ENCODE assay signal across 11 cellular contexts in the genomic region with DNA sequence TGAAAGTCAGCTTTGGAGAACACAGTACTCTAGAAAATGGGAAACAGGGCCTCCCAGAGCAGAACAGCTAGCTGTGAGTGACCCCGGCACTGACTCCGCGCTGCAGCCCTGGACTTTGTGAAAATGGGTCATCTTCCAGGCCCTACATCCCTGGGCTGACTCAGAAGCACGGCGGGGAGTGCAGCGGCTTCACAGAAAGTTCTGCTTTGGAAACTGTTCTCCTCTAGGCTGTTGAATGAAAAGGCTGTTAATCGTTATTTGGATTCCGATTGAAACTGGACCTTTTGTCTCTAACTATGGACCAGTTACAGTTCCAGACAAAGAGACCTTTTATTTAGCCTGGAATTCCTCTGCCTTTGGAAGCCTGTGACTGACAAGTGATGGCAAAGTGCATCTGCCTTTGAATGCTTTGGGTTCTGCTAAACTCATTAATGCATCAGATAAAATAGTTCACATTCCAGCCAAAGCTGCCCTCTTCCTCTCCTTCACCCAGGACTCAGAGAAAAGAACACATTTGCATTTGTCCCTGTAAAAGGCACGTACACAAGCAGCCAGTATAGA.
DNase-seq lines count a peak whose midpoint lies in the region; ATAC-seq and TF ChIP-seq lines count a peak whose summit lies in the region.
"Had no signal": no experiment of that assay in that cellular context is flagged by ENCODE, and none has a peak within 500 bp of the region (broad histone marks: within the 10 kb centered on the region; RNA-seq: fewer than 3 reads in every experiment).

No MANE protein-coding gene starts in this region.

- H3K9me3 ChIP-seq in mammary epithelial cell (replicated peaks; ENCODE audit: insufficient read depth, low read length) (no peaks in the 10 kb centered on the region), T-helper 17 cell (ENCODE audit: control insufficient read depth, low read length, poor library complexity, severe bottlenecking) (no peaks in the 10 kb centered on the region)

- peaks cover 1% of the 10 kb centered on the region for H3K27me3 Mint-ChIP-seq in GM23338 (ENCODE audit: insufficient read depth, low read depth, poor library complexity)
- H3K27me3 Mint-ChIP-seq in T-helper 17 cell, result no peaks in the 10 kb centered on the region
- H3K27me3 Mint-ChIP-seq: activated naive CD8-positive, alpha-beta T cell treated with anti-CD3 and anti-CD28 coated beads for 36 hours had no signal

- H3K4me3 Mint-ChIP-seq in GM23338, result peak overlapping the region; percentile 12; the same call in 1 of the 3 replicates
- no peak overlapping the region for H3K4me3 Mint-ChIP-seq in T-helper 17 cell
- H3K4me3 Mint-ChIP-seq: activated naive CD8-positive, alpha-beta T cell treated with anti-CD3 and anti-CD28 coated beads for 36 hours had no signal

- H3K4me1 ChIP-seq in GM23338 (ENCODE audit: insufficient read depth), result peaks cover 29% of the 10 kb centered on the region
- peaks cover 42% of the 10 kb centered on the region for H3K4me1 ChIP-seq in mammary epithelial cell (ENCODE audit: insufficient read depth, low read length)

- H4K20me1 ChIP-seq in GM23338 (replicated peaks; ENCODE audit: insufficient read depth), result no peaks in the 10 kb centered on the region
- H4K20me1 ChIP-seq in mammary epithelial cell (ENCODE audit: insufficient read depth, low read length), result no peaks in the 10 kb centered on the region

- H3K27ac ChIP-seq in GM23338 (ENCODE audit: low read depth), result peak overlapping the region; percentile 78
- peak overlapping the region; percentile 13 for H3K27ac ChIP-seq in mammary epithelial cell (ENCODE audit: insufficient read depth, low read depth, low read length)
- H3K27ac ChIP-seq: VCaP had no signal

- H3F3A ChIP-seq in GM23338 (replicated peaks; ENCODE audit: low read depth), result no peaks in the 10 kb centered on the region; the same call in 1 of the 2 replicates

- no peaks in the 10 kb centered on the region for H3K9me2 ChIP-seq in GM23338 (ENCODE audit: insufficient read depth)

- H2AFZ ChIP-seq in GM23338 (no peak overlapping the region), mammary epithelial cell (ENCODE audit: low read depth, low read length) (peak overlapping the region; percentile 80)

- no peaks in the 10 kb centered on the region for H3K36me3 ChIP-seq in GM23338 (ENCODE audit: insufficient read depth)
- no peaks in the 10 kb centered on the region for H3K36me3 ChIP-seq in mammary epithelial cell (ENCODE audit: insufficient read depth, low read length)

- H3K4me1 Mint-ChIP-seq in GM23338 (peaks cover 50% of the 10 kb centered on the region), T-helper 17 cell (peaks cover 6% of the 10 kb centered on the region)

- CTCF ChIA-PET in mammary epithelial cell (lab: Charles Lee; ENCODE audit: low non-redundant PET), result interaction anchor here (0.7 kb wide), 1 partner anchor 65 kb away, joined by 3 read pairs; no protein-coding TSS in a partner anchor

- intact Hi-C loops in mammary epithelial cell (cut with micrococcal nuclease), result loop anchor here (5.0 kb wide), 1 partner anchor 223 kb away; no protein-coding TSS in a partner anchor

- H3K27ac Mint-ChIP-seq in GM23338 (peak overlapping the region; percentile 63; the same call in 1 of the 2 replicates), T-helper 17 cell (no peak overlapping the region)
- H3K27ac Mint-ChIP-seq: activated naive CD8-positive, alpha-beta T cell treated with anti-CD3 and anti-CD28 coated beads for 36 hours had no signal

- dilution Hi-C loops in mammary epithelial cell (cut with HindIII; ENCODE audit: low sequenced_read_pairs), result loop anchor here (5.0 kb wide), 1 partner anchor 38 kb away; no protein-coding TSS in a partner anchor

- ATAC-seq in GM23338, result peak; percentile 80
- ATAC-seq in T-helper 17 cell, result no peak
- no peak for ATAC-seq in HG03139 (IDR thresholded peaks at IDR 0.05; ENCODE audit: unreplicated experiment)

- in situ Hi-C loops in mammary epithelial cell (cut with MboI; ENCODE audit: low sequenced_read_pairs in 2 of 2), result no loop called here

- BruUV-seq in mammary epithelial cell (replicated peaks; lab: Mats Ljungman, UMichigan), result no TSS peak

- H3K4me2 ChIP-seq in GM23338 (no peak overlapping the region), mammary epithelial cell (ENCODE audit: insufficient read depth, low read depth, low read length) (peak overlapping the region; percentile 27)

- peaks cover 4% of the 10 kb centered on the region; the same call in 2 of the 3 replicates for H3K36me3 Mint-ChIP-seq in GM23338 (ENCODE audit: low read depth)
- peaks cover 10% of the 10 kb centered on the region for H3K36me3 Mint-ChIP-seq in T-helper 17 cell (ENCODE audit: low read depth)
- H3K36me3 Mint-ChIP-seq: activated naive CD8-positive, alpha-beta T cell treated with anti-CD3 and anti-CD28 coated beads for 36 hours had no signal

- no peak overlapping the region for H3K4me3 ChIP-seq in GM23338
- H3K4me3 ChIP-seq in mammary epithelial cell (replicated peaks in 1 of 3; ENCODE audit: insufficient read depth in 1 of 3, low read depth in 2 of 3, low read length in 3 of 3), result no peak overlapping the region

- no peak overlapping the region for H3K9ac ChIP-seq in mammary epithelial cell (ENCODE audit: insufficient read depth, low read length)

- DNase-seq in GM23338 (ENCODE audit: low spot score), result peak; percentile 86
- peak; percentile 34 for DNase-seq in mammary epithelial cell
- peak; percentile 75 for DNase-seq in iPS DF 19.7 (ENCODE audit: low read depth, low spot score)
- peak; percentile 33 for DNase-seq in renal cortical epithelial cell (ENCODE audit: low read depth)
- DNase-seq in T-helper 17 cell, result no peak
- DNase-seq in SHP77 (lab: John Stamatoyannopoulos, UW), result no peak
- no peak for DNase-seq in stimulated activated CD4-positive, alpha-beta T cell treated with anti-CD3 and anti-CD28 coated beads, Interleukin-1b, Interleukin-23, amount 100 ng/mL, for 48 hours
- DNase-seq: activated naive CD8-positive, alpha-beta T cell treated with anti-CD3 and anti-CD28 coated beads for 36 hours; NCI-H446 had no signal

- no peaks in the 10 kb centered on the region for H3K79me2 ChIP-seq in GM23338 (replicated peaks; ENCODE audit: insufficient read depth)
- H3K79me2 ChIP-seq in mammary epithelial cell (ENCODE audit: insufficient read depth, low read length), result no peaks in the 10 kb centered on the region

- no peaks in the 10 kb centered on the region; the same call in 2 of the 3 replicates for H3K9me3 Mint-ChIP-seq in GM23338
- H3K9me3 Mint-ChIP-seq: activated naive CD8-positive, alpha-beta T cell treated with anti-CD3 and anti-CD28 coated beads for 36 hours had no signal

- H3K27me3 ChIP-seq in GM23338 (ENCODE audit: insufficient read depth), result no peaks in the 10 kb centered on the region
- H3K27me3 ChIP-seq in mammary epithelial cell (ENCODE audit: insufficient read depth, low read length), result no peaks in the 10 kb centered on the region

- no peak for TF ChIP-seq CTCF in GM23338 (conservative IDR thresholded peaks at IDR 0.05; ENCODE audit: low read depth in 2 of 2)
- no peak for TF ChIP-seq CTCF in mammary epithelial cell (conservative IDR thresholded peaks at IDR 0.05 in 1 of 2, IDR thresholded peaks at IDR 0.05 in 1 of 2; ENCODE audit: extremely low read depth in 1 of 2, insufficient read depth in 1 of 2, low read depth in 1 of 2, low read length in 2 of 2)

- WGBS in mammary epithelial cell (ENCODE audit: low coverage, missing lambda C conversion rate), result 14% methylated on average over 9 of the region's 9 CpGs

TF ChIP-seq in GM23338, 12 proteins besides CTCF, POLR2A, EP300 and RAD21:
- TF ChIP-seq, protein P1, sequence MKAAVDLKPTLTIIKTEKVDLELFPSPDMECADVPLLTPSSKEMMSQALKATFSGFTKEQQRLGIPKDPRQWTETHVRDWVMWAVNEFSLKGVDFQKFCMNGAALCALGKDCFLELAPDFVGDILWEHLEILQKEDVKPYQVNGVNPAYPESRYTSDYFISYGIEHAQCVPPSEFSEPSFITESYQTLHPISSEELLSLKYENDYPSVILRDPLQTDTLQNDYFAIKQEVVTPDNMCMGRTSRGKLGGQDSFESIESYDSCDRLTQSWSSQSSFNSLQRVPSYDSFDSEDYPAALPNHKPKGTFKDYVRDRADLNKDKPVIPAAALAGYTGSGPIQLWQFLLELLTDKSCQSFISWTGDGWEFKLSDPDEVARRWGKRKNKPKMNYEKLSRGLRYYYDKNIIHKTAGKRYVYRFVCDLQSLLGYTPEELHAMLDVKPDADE (IDR thresholded peaks at IDR 0.05), result no peak
- peak; percentile 8; the same call in 1 of the 2 replicates for TF ChIP-seq CREB1 (CRISPR knock-in tag; IDR thresholded peaks at IDR 0.05; ENCODE audit: low read depth)
- TF ChIP-seq NANOG (IDR thresholded peaks at IDR 0.05; ENCODE audit: borderline replicate concordance), result peak; percentile 9; the same call in 1 of the 2 replicates
TF ChIP-seq in GM23338: peak in this region for 2.

Comparison
In these comparisons a context has a peak if more than half of its experiments do, and no peak if none do; other contexts are left out.
1. DNase-seq: peak in GM23338 (single experiment), mammary epithelial cell (single experiment), iPS DF 19.7 (single experiment) and renal cortical epithelial cell (single experiment); none in T-helper 17 cell (0 of 3), SHP77 (0 of 2) and stimulated activated CD4-positive, alpha-beta T cell treated with anti-CD3 and anti-CD28 coated beads, Interleukin-1b, Interleukin-23, amount 100 ng/mL, for 48 hours (single experiment).